8 cellular contexts compared by ENCODE assay signal in the genomic region with DNA sequence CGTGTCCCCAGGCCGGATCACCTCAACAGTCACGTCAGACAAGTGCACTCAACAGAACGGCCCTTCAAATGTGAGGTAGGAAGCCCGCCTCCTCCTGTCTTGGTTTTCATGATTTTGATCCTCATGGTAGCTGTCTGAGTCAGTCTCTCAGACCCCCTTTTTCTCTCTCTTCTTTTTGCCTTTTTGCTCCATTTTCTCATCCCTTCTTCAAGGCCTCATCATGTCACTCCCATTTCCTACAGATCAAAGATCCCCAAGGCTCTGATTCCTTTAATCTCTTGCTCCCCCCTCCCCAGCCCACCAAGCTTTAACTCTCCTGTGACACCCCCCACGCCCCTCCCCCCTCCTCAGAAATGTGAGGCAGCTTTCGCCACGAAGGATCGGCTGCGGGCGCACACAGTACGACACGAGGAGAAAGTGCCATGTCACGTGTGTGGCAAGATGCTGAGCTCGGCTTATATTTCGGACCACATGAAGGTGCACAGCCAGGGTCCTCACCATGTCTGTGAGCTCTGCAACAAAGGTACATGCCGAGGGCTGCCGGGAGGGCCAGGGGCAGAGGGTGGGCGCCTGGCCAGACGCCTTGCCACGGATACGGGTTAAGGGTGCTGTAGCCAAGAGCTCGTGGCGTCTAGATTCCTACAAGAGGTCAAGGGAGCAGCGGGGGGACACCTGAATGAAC. TPM values are rescaled to one million over a fixed set of nuclear protein-coding genes. Genes with fewer than 3 reads are reported as not detected.
DNase-seq lines count a peak whose midpoint lies in the region; ATAC-seq and TF ChIP-seq lines count a peak whose summit lies in the region.

No MANE protein-coding gene starts in this region.

- H3F3A ChIP-seq in MM.1S (ENCODE audit: insufficient read depth, low read length) = peaks cover 65% of the 10 kb centered on the region

- H3K4me1 ChIP-seq in BLaER1 treated with 17β-estradiol and CSF1 and Interleukin-3, amounts not matched to agents 10 nM and 100 nM = peaks cover 58 to 67% (median 62%) of the 10 kb centered on the region in 10 experiments
- H3K4me1 ChIP-seq in MM.1S (ENCODE audit: low read length) = peaks cover 44% of the 10 kb centered on the region
- H3K4me1 ChIP-seq in breast epithelium = peaks cover 8 to 31% of the 10 kb centered on the region in 2 donors
- peaks cover 61% of the 10 kb centered on the region for H3K4me1 ChIP-seq in mucosa of stomach (ENCODE audit: control insufficient read depth, insufficient read depth, low read length)

- H3K9me2 ChIP-seq in MM.1S (replicated peaks; ENCODE audit: insufficient read depth, low read length) = no peaks in the 10 kb centered on the region

- H3K79me2 ChIP-seq in MM.1S (ENCODE audit: low read length) = peaks cover 32% of the 10 kb centered on the region

- peak overlapping the region; percentile 74 to 88 (median 81) for H3K4me3 ChIP-seq in BLaER1 treated with 17β-estradiol and CSF1 and Interleukin-3, amounts not matched to agents 10 nM and 100 nM
- H3K4me3 ChIP-seq in MM.1S (ENCODE audit: low read length) (peak overlapping the region; percentile 76), breast epithelium (peak overlapping the region; percentile 63 to 84 (median 83)), mucosa of stomach (ENCODE audit: low read length) (peak overlapping the region; percentile 31)

- DNase-seq in MM.1S (no peak), breast epithelium (ENCODE audit: low spot score in 2 of 2) (no peak), HuH-7 (ENCODE audit: low spot score) (no peak), GDM1 (lab: John Stamatoyannopoulos, UW) (no peak)

- peaks cover 0 to 11% (median 0%) of the 10 kb centered on the region in 11 experiments; a peak in 3 of 22 replicates for H3K27me3 ChIP-seq in BLaER1 treated with 17β-estradiol and CSF1 and Interleukin-3, amounts not matched to agents 10 nM and 100 nM
- H3K27me3 ChIP-seq in MM.1S (replicated peaks; ENCODE audit: insufficient read depth, low read length) = no peaks in the 10 kb centered on the region
- no peaks in the 10 kb centered on the region for H3K27me3 ChIP-seq in breast epithelium
- H3K27me3 ChIP-seq in mucosa of stomach (ENCODE audit: control insufficient read depth, insufficient read depth, low read length) = peaks cover 13% of the 10 kb centered on the region

- peak overlapping the region; percentile 95 to 100 (median 100) for H3K4me2 ChIP-seq in BLaER1 treated with 17β-estradiol and CSF1 and Interleukin-3, amounts not matched to agents 10 nM and 100 nM
- H3K4me2 ChIP-seq in MM.1S (ENCODE audit: low read depth, low read length) = peak overlapping the region; percentile 77

- intact Hi-C loops in breast epithelium (cut with DNase I; ENCODE audit: low total_unique reads) = loop anchor here (10.0 kb wide), 1 partner anchor 56 kb away; the partner anchor contains the start of gene CDIPT

- peak overlapping the region; percentile 90 to 99 (median 96) for H3K9ac ChIP-seq in BLaER1 treated with 17β-estradiol and CSF1 and Interleukin-3, amounts not matched to agents 10 nM and 100 nM
- peak overlapping the region; percentile 95 for H3K9ac ChIP-seq in MM.1S (ENCODE audit: low read length)
- peak overlapping the region; percentile 66 for H3K9ac ChIP-seq in mucosa of stomach (ENCODE audit: low read length)

- no peak for TF ChIP-seq POLR2A in breast epithelium (IDR thresholded peaks at IDR 0.05)

- H3K9me3 ChIP-seq in BLaER1 treated with 17β-estradiol and CSF1 and Interleukin-3, amounts not matched to agents 10 nM and 100 nM (replicated peaks in 1 of 11) = no peaks in the 10 kb centered on the region
- H3K9me3 ChIP-seq in MM.1S (replicated peaks; ENCODE audit: insufficient read depth, low read length) (no peaks in the 10 kb centered on the region), breast epithelium (no peaks in the 10 kb centered on the region), mucosa of stomach (ENCODE audit: control insufficient read depth, low read length) (no peaks in the 10 kb centered on the region)

- ATAC-seq in GM21619 (IDR thresholded peaks at IDR 0.05; ENCODE audit: unreplicated experiment) (no peak), HG03520 (IDR thresholded peaks at IDR 0.05; ENCODE audit: unreplicated experiment) (no peak)

- H3K27ac ChIP-seq in BLaER1 treated with 17β-estradiol and CSF1 and Interleukin-3, amounts not matched to agents 10 nM and 100 nM = peak overlapping the region; percentile 79 to 98 (median 96); a peak in 21 of 22 replicates
- H3K27ac ChIP-seq in MM.1S (ENCODE audit: low read length) (peak overlapping the region; percentile 95), breast epithelium (peak overlapping the region; percentile 89 to 99)

- H4K20me1 ChIP-seq in BLaER1 treated with 17β-estradiol and CSF1 and Interleukin-3, amounts not matched to agents 10 nM and 100 nM = peaks cover 24 to 44% (median 37%) of the 10 kb centered on the region in 11 experiments; a peak in 21 of 22 replicates
- H4K20me1 ChIP-seq in MM.1S (ENCODE audit: insufficient read depth, low read length) = no peaks in the 10 kb centered on the region

- H2AFZ ChIP-seq in MM.1S (ENCODE audit: low read length) = no peak overlapping the region

- TF ChIP-seq CTCF in MM.1S (IDR thresholded peaks at IDR 0.05; ENCODE audit: low read length) (no peak), breast epithelium (IDR thresholded peaks at IDR 0.05) (no peak)

- H3K36me3 ChIP-seq in BLaER1 treated with 17β-estradiol and CSF1 and Interleukin-3, amounts not matched to agents 10 nM and 100 nM = peaks cover 11 to 47% (median 28%) of the 10 kb centered on the region in 11 experiments; a peak in 20 of 22 replicates
- H3K36me3 ChIP-seq in MM.1S (replicated peaks; ENCODE audit: insufficient read depth, low read length) (no peaks in the 10 kb centered on the region), breast epithelium (no peaks in the 10 kb centered on the region), mucosa of stomach (ENCODE audit: control insufficient read depth, insufficient read depth, low read length) (peaks cover 5% of the 10 kb centered on the region)

RNA-seq across cellular contexts. Expression of gene MAZ, which starts 2.0 kb away (rescaled TPM):
- total RNA-seq in breast epithelium = 10 to 100 TPM; 49.3 to 61.9 (median 60.0) TPM

RNA-seq across cellular contexts. Expression of gene PRRT2, which starts 3.6 kb away (rescaled TPM):
- total RNA-seq in breast epithelium = 1 to 10 TPM; 2.9 to 3.9 (median 3.5) TPM

RNA-seq across cellular contexts. Expression of gene PAGR1, which starts 7.6 kb away (rescaled TPM):
- 10 to 100 TPM; 26.6 to 40.5 (median 29.8) TPM for total RNA-seq in breast epithelium

RNA-seq across cellular contexts. Expression of gene MVP, which starts 11.9 kb away (rescaled TPM):
- 100 to 1,000 TPM in 1 of 3 donors, 10 to 100 TPM in 2; 78.1 to 132 (median 99.7) TPM for total RNA-seq in breast epithelium

RNA-seq across cellular contexts. Expression of gene KIF22, which starts 17.8 kb away (rescaled TPM):
- total RNA-seq in breast epithelium = 10 to 100 TPM; 16.3 to 50.2 (median 22.3) TPM

Comparison
In these comparisons a context has a peak if more than half of its experiments do, and no peak if none do; other contexts are left out.
1. H3K4me3 ChIP-seq: peak in every context shown above with its lines; median percentile 83 in breast epithelium; 81 in BLaER1 treated with 17β-estradiol and CSF1 and Interleukin-3, amounts not matched to agents 10 nM and 100 nM; 76 in MM.1S; 31 in mucosa of stomach.